In genomic region chr20:59015812-59016711, GRCh38 we compare ENCODE assay signal across 3 cellular contexts.
TF ChIP-seq lines count a peak whose summit lies in the region.

No MANE protein-coding gene starts in this region.

TF ChIP-seq in SK-N-SH, 30 proteins besides CTCF, POLR2A, EP300 and RAD21:
- TF ChIP-seq IRF3 (IDR thresholded peaks at IDR 0.05; ENCODE audit: low read depth, low read length) (no peak), GATA2 (CRISPR knock-in tag; IDR thresholded peaks at IDR 0.05) (peak; percentile 82), RCOR1 (IDR thresholded peaks at IDR 0.05; ENCODE audit: low read length) (peak; percentile 12; the same call in 1 of the 2 replicates), FOXJ3 (CRISPR knock-in tag; IDR thresholded peaks at IDR 0.05) (0 out of 2 replicates have a peak, but pooled peaks have one; percentile 50), MXI1 (IDR thresholded peaks at IDR 0.05; ENCODE audit: low read depth, low read length) (peak; percentile 20; the same call in 1 of the 2 replicates), JUND (IDR thresholded peaks at IDR 0.05) (no peak)

TF ChIP-seq in SK-N-SH treated with all-trans-retinoic acid at 6 μM for 48 hours, 23 proteins besides CTCF, POLR2A, EP300 and RAD21:
- TF ChIP-seq OSR1 (CRISPR knock-in tag; IDR thresholded peaks at IDR 0.05): no peak
- no peak for TF ChIP-seq PPARA (CRISPR knock-in tag; IDR thresholded peaks at IDR 0.05; ENCODE audit: borderline replicate concordance)
- TF ChIP-seq ZFP3 (CRISPR knock-in tag; IDR thresholded peaks at IDR 0.05): no peak
- no peak for TF ChIP-seq ARNTL (CRISPR knock-in tag; IDR thresholded peaks at IDR 0.05; ENCODE audit: borderline replicate concordance, low read depth)
- no peak for TF ChIP-seq SNAI2 (CRISPR knock-in tag; IDR thresholded peaks at IDR 0.05)
- TF ChIP-seq ZC3H10 (CRISPR knock-in tag; IDR thresholded peaks at IDR 0.05): no peak
- no peak for TF ChIP-seq PATZ1 (CRISPR knock-in tag; IDR thresholded peaks at IDR 0.05; ENCODE audit: borderline replicate concordance)
- TF ChIP-seq ISL1 (CRISPR knock-in tag; IDR thresholded peaks at IDR 0.05): no peak
- TF ChIP-seq RARB (CRISPR knock-in tag; IDR thresholded peaks at IDR 0.05): no peak
- no peak for TF ChIP-seq GLIS3 (CRISPR knock-in tag; IDR thresholded peaks at IDR 0.05)
- no peak for TF ChIP-seq BACH2 (CRISPR knock-in tag; IDR thresholded peaks at IDR 0.05; ENCODE audit: borderline replicate concordance)

TF ChIP-seq in IMR-90, 13 proteins besides CTCF, POLR2A, EP300 and RAD21:
- TF ChIP-seq MXI1 (IDR thresholded peaks at IDR 0.05; ENCODE audit: borderline replicate concordance, low read depth, low read length) (no peak), CHD1 (IDR thresholded peaks at IDR 0.05; ENCODE audit: low read depth, low read length) (no peak), BHLHE40 (IDR thresholded peaks at IDR 0.05; ENCODE audit: low read depth, low read length) (no peak), USF2 (IDR thresholded peaks at IDR 0.05; ENCODE audit: low read depth, low read length) (no peak), MAZ (IDR thresholded peaks at IDR 0.05; ENCODE audit: borderline replicate concordance, low read depth, low read length) (no peak), ELK1 (IDR thresholded peaks at IDR 0.05; ENCODE audit: borderline replicate concordance, low read depth, low read length) (no peak), CEBPB (IDR thresholded peaks at IDR 0.05; ENCODE audit: low read depth, low read length) (no peak), RCOR1 (IDR thresholded peaks at IDR 0.05; ENCODE audit: insufficient replicate concordance, low read length) (no peak), NFE2L2 (IDR thresholded peaks at IDR 0.05; ENCODE audit: low read depth, low read length) (no peak), MAFK (IDR thresholded peaks at IDR 0.05; ENCODE audit: low read depth, low read length) (no peak), RFX5 (IDR thresholded peaks at IDR 0.05; ENCODE audit: low read depth, low read length) (no peak), FOS (IDR thresholded peaks at IDR 0.05; ENCODE audit: low read depth, low read length) (no peak), SMC3 (IDR thresholded peaks at IDR 0.05; ENCODE audit: low read depth, low read length) (no peak)
